In the genomic region with DNA sequence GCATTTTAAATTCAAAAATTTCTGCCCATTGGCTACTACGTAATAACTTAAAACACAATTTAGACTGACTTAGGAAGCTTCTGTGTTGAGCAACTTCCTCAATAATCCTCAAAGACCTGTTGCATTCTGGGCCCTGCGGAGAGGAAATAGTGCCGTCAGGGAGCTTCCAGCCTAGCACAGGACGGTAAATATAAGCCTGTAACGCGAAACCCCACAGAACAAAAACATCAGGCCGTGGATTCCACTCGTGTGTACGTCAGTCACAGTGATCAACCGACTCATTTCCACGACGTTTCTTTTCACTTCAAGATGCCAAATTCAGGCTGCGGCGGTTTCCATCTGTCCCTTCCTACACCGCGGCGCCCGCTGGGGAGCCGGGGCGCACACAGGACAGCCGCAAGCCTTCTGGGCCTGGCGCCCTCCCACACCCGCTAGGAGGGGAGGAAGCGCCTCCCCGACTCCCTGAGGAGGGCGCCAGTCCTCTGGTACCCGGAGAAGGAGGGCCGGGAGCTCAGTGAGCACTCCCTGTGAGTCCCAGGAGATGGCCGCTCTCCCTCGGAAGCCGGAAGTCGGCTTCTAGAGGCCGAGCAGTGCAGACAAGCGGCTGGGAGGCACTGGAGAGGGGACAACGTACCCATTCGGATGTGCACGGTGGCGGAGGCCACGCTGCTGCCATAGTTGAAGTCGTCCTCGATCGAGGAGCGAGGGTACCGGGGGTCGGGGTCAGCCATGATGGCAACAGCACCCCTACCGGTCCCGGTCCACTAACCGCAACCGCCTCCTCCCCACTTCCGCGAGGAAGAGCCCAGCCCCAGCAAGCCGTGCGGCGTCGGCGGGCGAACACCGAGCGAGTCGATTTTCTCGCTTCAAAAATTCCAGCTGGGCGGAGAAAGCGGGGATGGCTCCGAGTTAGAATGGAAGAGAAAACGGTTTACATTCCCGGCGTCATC, we compare ENCODE assay signal across 1 cellular context.
TF ChIP-seq lines count a peak whose summit lies in the region.

A gene with protein sequence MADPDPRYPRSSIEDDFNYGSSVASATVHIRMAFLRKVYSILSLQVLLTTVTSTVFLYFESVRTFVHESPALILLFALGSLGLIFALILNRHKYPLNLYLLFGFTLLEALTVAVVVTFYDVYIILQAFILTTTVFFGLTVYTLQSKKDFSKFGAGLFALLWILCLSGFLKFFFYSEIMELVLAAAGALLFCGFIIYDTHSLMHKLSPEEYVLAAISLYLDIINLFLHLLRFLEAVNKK (minus strand): TSS at position 776 of the 950 bp plus-strand sequence. CDS start 45 bp downstream, at position 731.

TF ChIP-seq in H1, 55 proteins besides CTCF, POLR2A, EP300 and RAD21:
- TF ChIP-seq BCL11A (IDR thresholded peaks at IDR 0.05; ENCODE audit: low read depth in 2 of 2, low read length in 2 of 2) (no peak), SIN3A (conservative IDR thresholded peaks at IDR 0.05 in 1 of 2, IDR thresholded peaks at IDR 0.05 in 1 of 2; ENCODE audit: low read depth in 1 of 2, low read length in 2 of 2) (peak in 1 of 2 experiments; percentile 35; a peak in 1 of 4 replicates), KDM4A (IDR thresholded peaks at IDR 0.05; ENCODE audit: low read depth, low read length, severe bottlenecking) (peak; percentile 61), SRF (IDR thresholded peaks at IDR 0.05; ENCODE audit: low read depth, low read length) (peak; percentile 62; the same call in 1 of the 2 replicates), POLR2AphosphoS5 (IDR thresholded peaks at IDR 0.05; ENCODE audit: low read depth, low read length) (0 out of 2 replicates have a peak, but pooled peaks have one; percentile 48), EGR1 (IDR thresholded peaks at IDR 0.05; ENCODE audit: borderline replicate concordance, low read depth, low read length) (peak; percentile 32; the same call in 1 of the 2 replicates), TCF12 (IDR thresholded peaks at IDR 0.05; ENCODE audit: low read depth, low read length) (0 out of 2 replicates have a peak, but pooled peaks have one; percentile 15), ASH2L (IDR thresholded peaks at IDR 0.05; ENCODE audit: low read length) (peak; percentile 34), KDM1A (IDR thresholded peaks at IDR 0.05; ENCODE audit: borderline replicate concordance, low read length) (no peak), PHF8 (conservative IDR thresholded peaks at IDR 0.05; ENCODE audit: low read depth, low read length) (peak; percentile 61; the same call in 1 of the 2 replicates), CEBPB (IDR thresholded peaks at IDR 0.05; ENCODE audit: low read depth, low read length) (peak; percentile 37; the same call in 1 of the 2 replicates), YY1 (IDR thresholded peaks at IDR 0.05; ENCODE audit: low read depth, low read length) (peak; percentile 75), TBP (IDR thresholded peaks at IDR 0.05; ENCODE audit: low read depth, low read length) (peak; percentile 24; the same call in 1 of the 2 replicates), TAF7 (optimal IDR thresholded peaks at IDR 0.05; ENCODE audit: borderline replicate concordance, low read depth, low read length) (no peak), MAFK (IDR thresholded peaks at IDR 0.05; ENCODE audit: low read depth, low read length) (no peak), TAF1 (IDR thresholded peaks at IDR 0.05; ENCODE audit: low read depth, low read length) (peak; percentile 59), GABPA (IDR thresholded peaks at IDR 0.05; ENCODE audit: borderline replicate concordance, insufficient read depth, low read length) (no peak)
- TF ChIP-seq, protein P1, sequence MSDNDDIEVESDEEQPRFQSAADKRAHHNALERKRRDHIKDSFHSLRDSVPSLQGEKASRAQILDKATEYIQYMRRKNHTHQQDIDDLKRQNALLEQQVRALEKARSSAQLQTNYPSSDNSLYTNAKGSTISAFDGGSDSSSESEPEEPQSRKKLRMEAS (IDR thresholded peaks at IDR 0.05), result peak; percentile 41; the same call in 1 of the 2 replicates
